Comparison of ENCODE assay signal across 9 cellular contexts in genomic region chr18:9115984-9116383, GRCh38. TPM values are rescaled to one million over a fixed set of nuclear protein-coding genes. Genes with fewer than 3 reads are reported as not detected.
A peak's percentile ranks its signal among the peaks of the same experiment; 100 is the strongest.
DNase-seq lines count a peak whose midpoint lies in the region; ATAC-seq and TF ChIP-seq lines count a peak whose summit lies in the region.
"Had no signal": no experiment of that assay in that cellular context is flagged by ENCODE, and none has a peak within 500 bp of the region (broad histone marks: within the 10 kb centered on the region; RNA-seq: fewer than 3 reads in every experiment).

No MANE protein-coding gene starts in this region.

- peak overlapping the region; percentile 94 for H3K4me2 ChIP-seq in MM.1S (ENCODE audit: low read depth, low read length)

- no peaks in the 10 kb centered on the region for H3K9me3 Mint-ChIP-seq in CD8-positive, alpha-beta memory T cell
- no peaks in the 10 kb centered on the region for H3K9me3 Mint-ChIP-seq in nephron progenitor cell

- H3F3A ChIP-seq in MM.1S (ENCODE audit: insufficient read depth, low read length) = peaks cover 91% of the 10 kb centered on the region

- TF ChIP-seq CTCF in MM.1S (IDR thresholded peaks at IDR 0.05; ENCODE audit: low read length) (no peak), nephron progenitor cell (IDR thresholded peaks at IDR 0.05) (no peak)

- H3K4me3 ChIP-seq in CD8-positive, alpha-beta memory T cell (ENCODE audit: low read length) = no peak overlapping the region
- peak overlapping the region; percentile 64 for H3K4me3 ChIP-seq in MM.1S (ENCODE audit: low read length)
- no peak overlapping the region for H3K4me3 ChIP-seq in adipocyte (ENCODE audit: low read length)

- no peaks in the 10 kb centered on the region for H3K27me3 ChIP-seq in CD8-positive, alpha-beta memory T cell (ENCODE audit: insufficient read depth, low read length, poor library complexity, severe bottlenecking)
- no peaks in the 10 kb centered on the region for H3K27me3 ChIP-seq in MM.1S (replicated peaks; ENCODE audit: insufficient read depth, low read length)
- H3K27me3 ChIP-seq in adipocyte (replicated peaks; ENCODE audit: control insufficient read depth, insufficient read depth, low read length) = no peaks in the 10 kb centered on the region

- H3K4me3 Mint-ChIP-seq in CD8-positive, alpha-beta memory T cell = peak overlapping the region; percentile 62 to 94 (median 83)
- H3K4me3 Mint-ChIP-seq in nephron progenitor cell = no peak overlapping the region

- H3K9ac ChIP-seq in MM.1S (ENCODE audit: low read length) (peak overlapping the region; percentile 90), adipocyte (ENCODE audit: low read length) (peak overlapping the region; percentile 69)

- peak overlapping the region; percentile 76 for H3K27ac ChIP-seq in CD8-positive, alpha-beta memory T cell (ENCODE audit: low read depth, low read length)
- H3K27ac ChIP-seq in MM.1S (ENCODE audit: low read length) = peak overlapping the region; percentile 87

- no peaks in the 10 kb centered on the region for H3K36me3 ChIP-seq in CD8-positive, alpha-beta memory T cell (ENCODE audit: insufficient read depth, low read length)
- H3K36me3 ChIP-seq in MM.1S (replicated peaks; ENCODE audit: insufficient read depth, low read length) = peaks cover 7% of the 10 kb centered on the region
- peaks cover 21% of the 10 kb centered on the region for H3K36me3 ChIP-seq in adipocyte (ENCODE audit: control insufficient read depth, insufficient read depth, low read length, severe bottlenecking)

- H2AFZ ChIP-seq in MM.1S (ENCODE audit: low read length) = no peak overlapping the region

- peaks cover 81% of the 10 kb centered on the region for H3K4me1 ChIP-seq in CD8-positive, alpha-beta memory T cell (ENCODE audit: insufficient read depth, low read length)
- H3K4me1 ChIP-seq in MM.1S (ENCODE audit: low read length) (peaks cover 45% of the 10 kb centered on the region), adipocyte (ENCODE audit: control insufficient read depth, insufficient read depth, low read length) (peaks cover 70% of the 10 kb centered on the region)

- peaks cover 0 to 41% (median 3%) of the 10 kb centered on the region in 3 donors for H3K36me3 Mint-ChIP-seq in CD8-positive, alpha-beta memory T cell
- H3K36me3 Mint-ChIP-seq in nephron progenitor cell (ENCODE audit: low read depth) = peaks cover 62% of the 10 kb centered on the region

- peak overlapping the region; percentile 86 to 99 (median 96) for H3K27ac Mint-ChIP-seq in CD8-positive, alpha-beta memory T cell
- H3K27ac Mint-ChIP-seq in nephron progenitor cell = peak overlapping the region; percentile 81

- no peak for DNase-seq in CD8-positive, alpha-beta memory T cell
- DNase-seq in MM.1S (no peak), adipocyte (ENCODE audit: low read depth) (no peak), nephron progenitor cell (no peak), NCI-H82 treated with DMSO at 0.1 percent for 48 hours (lab: John Stamatoyannopoulos, UW; ENCODE audit: unreplicated experiment) (no peak), KBM-7 (no peak)
- DNase-seq: NCI-H82 had no signal

- peaks cover 81 to 94% (median 93%) of the 10 kb centered on the region in 3 donors for H3K4me1 Mint-ChIP-seq in CD8-positive, alpha-beta memory T cell
- H3K4me1 Mint-ChIP-seq in nephron progenitor cell = peaks cover 5% of the 10 kb centered on the region

- H3K27me3 Mint-ChIP-seq in CD8-positive, alpha-beta memory T cell = no peaks in the 10 kb centered on the region
- no peaks in the 10 kb centered on the region for H3K27me3 Mint-ChIP-seq in nephron progenitor cell (ENCODE audit: low read depth, poor library complexity)

- H3K9me3 ChIP-seq in CD8-positive, alpha-beta memory T cell (ENCODE audit: low read length) = no peaks in the 10 kb centered on the region
- no peaks in the 10 kb centered on the region for H3K9me3 ChIP-seq in MM.1S (replicated peaks; ENCODE audit: insufficient read depth, low read length)
- H3K9me3 ChIP-seq in adipocyte (ENCODE audit: control insufficient read depth, low read length) = no peaks in the 10 kb centered on the region

- no peaks in the 10 kb centered on the region for H3K9me2 ChIP-seq in MM.1S (replicated peaks; ENCODE audit: insufficient read depth, low read length)

- POLR2A ChIA-PET in CD8-positive, alpha-beta memory T cell (lab: Charles Lee) = interaction anchor here (1.3 to 11.4 kb wide), 3 partner anchors 10 to 20 kb away, joined by 3 to 167 read pairs (median 7); partner anchors contain the start of genes ANKRD12 and NDUFV2

- CTCF ChIA-PET in CD8-positive, alpha-beta memory T cell (lab: Charles Lee) = interaction anchor here (0.7 to 4.6 kb wide), 2 partner anchors 13 to 21 kb away, joined by 3 to 28 read pairs; partner anchors contain the start of gene ANKRD12

- no peaks in the 10 kb centered on the region for H4K20me1 ChIP-seq in MM.1S (ENCODE audit: insufficient read depth, low read length)

- ATAC-seq in GM18907 (IDR thresholded peaks at IDR 0.05; ENCODE audit: unreplicated experiment) (no peak), GM18498 (IDR thresholded peaks at IDR 0.05; ENCODE audit: unreplicated experiment) (no peak)

- in situ Hi-C loops in KBM-7 (cut with MboI; ENCODE audit: low pct_unique_long_range_greater_than_20kb, low sequenced_read_pairs) = no loop called here

- H3K79me2 ChIP-seq in MM.1S (ENCODE audit: low read length) = peaks cover 100% of the 10 kb centered on the region

RNA-seq across cellular contexts. Expression of gene NDUFV2, which starts 13.5 kb away (rescaled TPM):
- total RNA-seq in CD8-positive, alpha-beta memory T cell = 100 to 1,000 TPM; 324 to 331 TPM
- 187 TPM for polyA plus RNA-seq in CD8-positive, alpha-beta memory T cell

RNA-seq across cellular contexts. Expression of gene ANKRD12, which starts 20.6 kb away (rescaled TPM):
- total RNA-seq in CD8-positive, alpha-beta memory T cell = 10 to 100 TPM; 66.6 to 67.6 TPM
- polyA plus RNA-seq in CD8-positive, alpha-beta memory T cell = 109 TPM
